Comparison of ENCODE assay signal across 10 cellular contexts in the genomic region with DNA sequence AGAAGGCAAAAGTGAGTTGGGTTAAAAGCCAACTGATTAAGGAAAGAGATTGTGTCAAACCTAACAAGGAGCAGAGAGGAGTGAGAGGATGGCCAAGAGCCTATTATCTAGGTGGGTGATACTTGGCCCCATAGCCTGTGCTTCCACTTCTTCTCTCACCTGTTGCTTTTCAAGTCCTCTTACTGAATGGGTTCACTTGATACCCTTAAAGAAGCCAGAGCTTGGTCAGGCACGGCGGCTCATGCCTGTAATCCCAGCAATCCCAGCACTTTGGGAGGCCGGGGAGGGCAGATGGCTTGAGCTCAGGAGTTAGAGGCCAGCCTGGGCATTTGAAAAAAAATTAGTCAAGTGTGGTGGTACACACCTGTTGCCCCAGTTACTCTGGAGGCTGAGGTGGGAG. TPM values are rescaled to one million over a fixed set of nuclear protein-coding genes. Genes with fewer than 3 reads are reported as not detected.
"Had no signal": no experiment of that assay in that cellular context is flagged by ENCODE, and none has a peak within 500 bp of the region (broad histone marks: within the 10 kb centered on the region; RNA-seq: fewer than 3 reads in every experiment).

No MANE protein-coding gene starts in this region.

- H3K4me3 Mint-ChIP-seq: GM23338, H9, HFFc6 had no signal

- H3K4me3 ChIP-seq: GM23338, K562 had no signal

- H3K27ac ChIP-seq: HL-60 had no signal

- H3K9me3 Mint-ChIP-seq: H9, HFFc6 had no signal

- ATAC-seq: GM23338, K562 had no signal

- FAIRE-seq: H1, H54, K562 had no signal

- DNase-seq: H9, HCEC 1CT, HFFc6, IMR-90, KG1 had no signal

- H3K27ac Mint-ChIP-seq: GM23338, H9, HFFc6 had no signal

RNA-seq across cellular contexts. Expression of gene MRO, which starts 30.5 kb away (rescaled TPM):
- total RNA-seq: HFFc6, IMR-90, K562 had no signal
